In genomic region chr22:47304191-47304831, GRCh38 we compare ENCODE assay signal across 23 cellular contexts.
"Had no signal": no experiment of that assay in that cellular context is flagged by ENCODE, and none has a peak within 500 bp of the region (broad histone marks: within the 10 kb centered on the region; RNA-seq: fewer than 3 reads in every experiment).

No MANE protein-coding gene starts in this region.

- H3K27ac ChIP-seq: hepatocyte, tibial artery, uterus had no signal

- DNase-seq: activated B cell treated with CpG ODN at 0.5 μM for 24 hours; activated CD4-positive, alpha-beta T cell treated with anti-CD3 and anti-CD28 coated beads for 36 hours; activated CD4-positive, alpha-beta T cell treated with anti-CD3 and anti-CD28 coated beads, Interleukin-2, amount 50 U/mL, for 4 hours; activated CD8-positive, alpha-beta memory T cell treated with anti-CD3 and anti-CD28 coated beads for 24 hours; activated naive CD4-positive, alpha-beta T cell treated with Interleukin-2 at 50 U/mL for 16 hours; activated naive CD8-positive, alpha-beta T cell treated with anti-CD3 and anti-CD28 coated beads, Interleukin-2, amount 10 ng/mL, durations not matched to agents 7 days and 5 days; activated T-cell treated with anti-CD3 and anti-CD28 coated beads, Interleukin-2, amount 50 U/mL, for 48 hours; amygdala; cerebellar nuclear complex; effector CD4-positive, alpha-beta T cell; erythroblast; foreskin melanocyte; immature natural killer cell; naive B cell; occipital lobe; stimulated activated CD4-positive, alpha-beta T cell treated with anti-CD3 and anti-CD28 coated beads, Interleukin-4, amount 100 ng/mL, for 4 hours; stimulated activated naive CD8-positive, alpha-beta T cell treated with anti-CD3 and anti-CD28 coated beads, Interleukin-15, Interleukin-2, amounts not matched to agents 100 U/mL and 50 U/mL, for 24 hours; substantia nigra; SW 1271; T-helper 17 cell; tibial artery; uterus had no signal

- H3K4me3 ChIP-seq: hepatocyte, tibial artery, uterus had no signal

- H3K36me3 ChIP-seq: tibial artery, uterus had no signal

- H3K9me3 ChIP-seq: tibial artery, uterus had no signal

- H3K4me1 ChIP-seq: tibial artery, uterus had no signal

- H3K27me3 ChIP-seq: hepatocyte, uterus had no signal

- ATAC-seq: activated CD4-positive, alpha-beta T cell treated with anti-CD3 and anti-CD28 coated beads for 36 hours; stimulated activated naive CD8-positive, alpha-beta T cell treated with anti-CD3 and anti-CD28 coated beads, Interleukin-15, Interleukin-2, amounts not matched to agents 100 U/mL and 50 U/mL, for 24 hours; T-helper 17 cell had no signal
